In genomic region chr3:16720367-16720766, GRCh38 we compare ENCODE assay signal across 21 cellular contexts.
"Had no signal": no experiment of that assay in that cellular context is flagged by ENCODE, and none has a peak within 500 bp of the region (broad histone marks: within the 10 kb centered on the region; RNA-seq: fewer than 3 reads in every experiment).

No MANE protein-coding gene starts in this region.

- H3K4me1 ChIP-seq: stomach, transverse colon had no signal

- H3K4me1 Mint-ChIP-seq: naive thymus-derived CD8-positive, alpha-beta T cell; neural crest cell; stimulated activated memory B cell treated with anti-CD40 and anti-IgM and Interleukin-4, amounts not matched to agents 10 μg/mL and 1 μg/mL and 100 μg/mL, for 72 hours had no signal

- H3K27me3 ChIP-seq: heart left ventricle, stomach, transverse colon had no signal

- H3K27ac Mint-ChIP-seq: naive thymus-derived CD8-positive, alpha-beta T cell; stimulated activated memory B cell treated with anti-CD40 and anti-IgM and Interleukin-4, amounts not matched to agents 10 μg/mL and 1 μg/mL and 100 μg/mL, for 72 hours had no signal

- H3K9me3 Mint-ChIP-seq: neural crest cell had no signal

- H3K4me3 ChIP-seq: dorsolateral prefrontal cortex, heart left ventricle, skin epidermis, stomach, thoracic aorta, transverse colon had no signal

- H3K36me3 Mint-ChIP-seq: stimulated activated memory B cell treated with anti-CD40 and anti-IgM and Interleukin-4, amounts not matched to agents 10 μg/mL and 1 μg/mL and 100 μg/mL, for 72 hours had no signal

- ATAC-seq: esophagus mucosa; heart left ventricle; naive thymus-derived CD8-positive, alpha-beta T cell; sciatic nerve; stimulated activated memory B cell treated with anti-CD40 and anti-IgM and Interleukin-4, amounts not matched to agents 10 μg/mL and 1 μg/mL and 100 μg/mL, for 72 hours had no signal

- H3K4me3 Mint-ChIP-seq: naive thymus-derived CD8-positive, alpha-beta T cell; neural crest cell; stimulated activated memory B cell treated with anti-CD40 and anti-IgM and Interleukin-4, amounts not matched to agents 10 μg/mL and 1 μg/mL and 100 μg/mL, for 72 hours had no signal

- H3K36me3 ChIP-seq: heart left ventricle, stomach, thoracic aorta, transverse colon had no signal

- H3K9me3 ChIP-seq: thoracic aorta, transverse colon had no signal

- DNase-seq: cortex of kidney; dorsolateral prefrontal cortex; effector CD8-positive, alpha-beta T cell; heart left ventricle; hippocampal formation; kidney glomerular epithelial cell; mesendoderm; naive thymus-derived CD8-positive, alpha-beta T cell; posterior cingulate gyrus; stimulated activated CD4-positive, alpha-beta T cell treated with anti-CD3 and anti-CD28 coated beads, Interleukin-12 subunit alpha, Interleukin-12 subunit beta, amount 100 ng/mL, for 4 hours; stimulated activated CD4-positive, alpha-beta T cell treated with anti-CD3 and anti-CD28 coated beads, Interleukin-4, amount 100 ng/mL, for 1 hour; stimulated activated CD8-positive, alpha-beta memory T cell treated with anti-CD3 and anti-CD28 coated beads, Interleukin-4, amount 100 ng/mL, for 48 hours; stomach; substantia nigra; transverse colon had no signal

- H3K27ac ChIP-seq: dorsolateral prefrontal cortex, heart left ventricle, skin epidermis, stomach, thoracic aorta, transverse colon had no signal

- H3K27me3 Mint-ChIP-seq: naive thymus-derived CD8-positive, alpha-beta T cell had no signal
